ENCODE assay signal across 1 cellular context in the genomic region with DNA sequence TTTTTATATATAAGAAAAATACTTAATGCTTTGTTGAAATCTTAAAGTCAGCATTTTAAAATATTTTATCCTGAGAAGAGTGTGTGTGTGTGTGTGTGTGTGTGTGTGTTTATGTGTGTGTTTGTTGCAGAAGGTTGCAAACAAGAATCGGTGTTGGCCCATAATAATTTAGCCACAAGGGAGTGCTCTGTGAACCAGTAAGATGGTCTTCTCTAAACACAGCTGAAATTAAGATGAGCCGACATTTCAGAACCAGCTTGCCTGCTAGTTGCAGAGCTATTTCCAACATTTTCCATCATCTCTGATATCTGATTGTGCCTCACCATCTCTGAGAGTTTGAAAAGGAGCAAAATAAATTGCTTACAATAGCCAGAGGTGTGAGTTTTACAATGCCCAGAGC.
TF ChIP-seq lines count a peak whose summit lies in the region.

No MANE protein-coding gene starts in this region.

TF ChIP-seq in WTC11, 78 proteins besides CTCF, POLR2A, EP300 and RAD21 (continued from another document):
- TF ChIP-seq, protein P1, sequence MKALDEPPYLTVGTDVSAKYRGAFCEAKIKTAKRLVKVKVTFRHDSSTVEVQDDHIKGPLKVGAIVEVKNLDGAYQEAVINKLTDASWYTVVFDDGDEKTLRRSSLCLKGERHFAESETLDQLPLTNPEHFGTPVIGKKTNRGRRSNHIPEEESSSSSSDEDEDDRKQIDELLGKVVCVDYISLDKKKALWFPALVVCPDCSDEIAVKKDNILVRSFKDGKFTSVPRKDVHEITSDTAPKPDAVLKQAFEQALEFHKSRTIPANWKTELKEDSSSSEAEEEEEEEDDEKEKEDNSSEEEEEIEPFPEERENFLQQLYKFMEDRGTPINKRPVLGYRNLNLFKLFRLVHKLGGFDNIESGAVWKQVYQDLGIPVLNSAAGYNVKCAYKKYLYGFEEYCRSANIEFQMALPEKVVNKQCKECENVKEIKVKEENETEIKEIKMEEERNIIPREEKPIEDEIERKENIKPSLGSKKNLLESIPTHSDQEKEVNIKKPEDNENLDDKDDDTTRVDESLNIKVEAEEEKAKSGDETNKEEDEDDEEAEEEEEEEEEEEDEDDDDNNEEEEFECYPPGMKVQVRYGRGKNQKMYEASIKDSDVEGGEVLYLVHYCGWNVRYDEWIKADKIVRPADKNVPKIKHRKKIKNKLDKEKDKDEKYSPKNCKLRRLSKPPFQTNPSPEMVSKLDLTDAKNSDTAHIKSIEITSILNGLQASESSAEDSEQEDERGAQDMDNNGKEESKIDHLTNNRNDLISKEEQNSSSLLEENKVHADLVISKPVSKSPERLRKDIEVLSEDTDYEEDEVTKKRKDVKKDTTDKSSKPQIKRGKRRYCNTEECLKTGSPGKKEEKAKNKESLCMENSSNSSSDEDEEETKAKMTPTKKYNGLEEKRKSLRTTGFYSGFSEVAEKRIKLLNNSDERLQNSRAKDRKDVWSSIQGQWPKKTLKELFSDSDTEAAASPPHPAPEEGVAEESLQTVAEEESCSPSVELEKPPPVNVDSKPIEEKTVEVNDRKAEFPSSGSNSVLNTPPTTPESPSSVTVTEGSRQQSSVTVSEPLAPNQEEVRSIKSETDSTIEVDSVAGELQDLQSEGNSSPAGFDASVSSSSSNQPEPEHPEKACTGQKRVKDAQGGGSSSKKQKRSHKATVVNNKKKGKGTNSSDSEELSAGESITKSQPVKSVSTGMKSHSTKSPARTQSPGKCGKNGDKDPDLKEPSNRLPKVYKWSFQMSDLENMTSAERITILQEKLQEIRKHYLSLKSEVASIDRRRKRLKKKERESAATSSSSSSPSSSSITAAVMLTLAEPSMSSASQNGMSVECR (CRISPR knock-in tag; IDR thresholded peaks at IDR 0.05; ENCODE audit: borderline replicate concordance): no peak
- no peak for TF ChIP-seq SMAD3 (CRISPR knock-in tag; IDR thresholded peaks at IDR 0.05; ENCODE audit: borderline replicate concordance)
- no peak for TF ChIP-seq TEAD4 (CRISPR knock-in tag; IDR thresholded peaks at IDR 0.05)
- TF ChIP-seq ETV6 (CRISPR knock-in tag; IDR thresholded peaks at IDR 0.05): no peak
- no peak for TF ChIP-seq NFYB (CRISPR knock-in tag; conservative IDR thresholded peaks at IDR 0.05; ENCODE audit: low read depth)
- TF ChIP-seq, protein P2, sequence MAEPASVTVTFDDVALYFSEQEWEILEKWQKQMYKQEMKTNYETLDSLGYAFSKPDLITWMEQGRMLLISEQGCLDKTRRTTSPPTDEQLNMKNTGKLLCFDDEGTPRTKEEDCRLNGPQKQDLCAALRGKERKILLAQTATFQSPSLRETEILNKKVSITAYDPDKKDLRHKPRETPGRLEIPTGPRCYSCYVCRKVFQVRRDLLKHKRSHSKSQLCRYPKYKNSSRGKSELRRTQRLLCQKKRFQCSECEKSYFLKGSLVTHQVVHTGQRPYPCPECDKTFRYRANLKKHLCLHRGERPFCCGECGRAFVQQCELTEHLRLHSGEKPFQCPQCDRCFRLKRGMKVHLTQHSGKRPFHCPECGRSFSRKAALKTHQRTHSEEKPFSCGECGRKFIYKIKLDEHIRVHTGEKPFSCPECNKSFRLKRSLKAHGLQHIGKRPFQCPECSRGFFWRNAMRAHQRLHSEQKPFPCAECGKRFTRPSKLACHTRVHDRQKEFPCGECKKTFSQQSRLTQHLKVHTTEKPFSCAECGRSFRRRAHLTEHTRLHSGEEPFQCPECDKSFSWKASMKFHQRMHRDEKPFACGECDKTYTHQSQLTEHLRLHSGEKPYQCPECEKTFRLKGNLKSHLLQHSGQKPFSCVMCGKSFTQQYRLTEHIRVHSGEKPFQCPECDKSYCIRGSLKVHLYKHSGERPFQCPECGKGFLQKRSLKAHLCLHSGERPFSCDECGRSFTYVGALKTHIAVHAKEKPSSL (CRISPR knock-in tag; conservative IDR thresholded peaks at IDR 0.05): no peak
